Comparison of ENCODE assay signal across 22 cellular contexts in the genomic region with DNA sequence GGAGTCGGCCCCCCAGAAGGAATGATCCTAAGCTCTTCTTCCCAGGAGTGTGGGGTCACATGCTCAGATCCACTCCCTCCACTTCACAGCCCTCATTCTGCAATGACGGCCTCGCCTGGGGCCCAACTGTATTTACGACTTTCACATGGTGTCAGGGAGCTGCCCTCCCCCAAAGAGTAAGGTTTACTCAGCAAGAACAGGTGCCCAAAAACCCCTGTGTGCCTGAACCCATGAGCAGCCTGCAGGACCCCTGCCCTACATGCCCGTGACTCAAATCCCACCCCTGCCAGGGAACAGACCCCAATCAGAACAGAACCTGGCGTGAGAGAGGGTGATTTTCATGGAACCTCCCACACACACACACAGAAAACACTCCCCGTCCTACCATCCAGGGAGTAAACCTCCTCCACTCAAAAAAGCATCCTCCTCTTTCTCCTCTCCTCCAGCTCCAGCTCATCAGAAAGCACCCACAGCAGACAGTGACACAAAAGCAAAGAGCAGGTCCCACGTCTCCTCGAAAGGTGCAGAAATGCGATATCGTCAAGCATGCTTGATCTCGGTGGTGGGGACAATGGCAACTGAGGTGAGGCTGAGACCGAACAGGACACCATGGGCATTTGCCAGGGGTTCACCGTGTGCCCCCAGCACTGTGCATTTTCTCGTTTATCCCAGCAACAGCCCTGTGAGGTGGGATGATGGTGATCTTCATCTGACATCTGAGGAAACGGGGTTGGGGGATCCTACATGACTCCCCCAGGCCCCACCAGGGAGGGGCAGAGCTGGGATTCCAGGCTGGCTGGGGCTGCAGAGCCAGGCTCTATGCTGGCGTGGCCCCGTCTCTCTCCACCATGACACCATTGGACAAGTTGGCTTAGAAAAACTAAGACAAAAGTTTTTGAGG.
"Had no signal": no experiment of that assay in that cellular context is flagged by ENCODE, and none has a peak within 500 bp of the region (broad histone marks: within the 10 kb centered on the region; RNA-seq: fewer than 3 reads in every experiment).

No MANE protein-coding gene starts in this region.

- DNase-seq: activated CD4-positive, alpha-beta T cell treated with anti-CD3 and anti-CD28 coated beads, Interleukin-2, amount 50 U/mL, for 1 hour; activated gamma-delta T cell; activated naive CD4-positive, alpha-beta T cell treated with anti-CD3 and anti-CD28 coated beads, Interleukin-2, amount 50 U/mL, for 16 hours; activated naive CD8-positive, alpha-beta T cell treated with anti-CD3 and anti-CD28 coated beads, Interleukin-2, amount 50 U/mL, for 24 hours; effector memory CD8-positive, alpha-beta T cell; glutamatergic neuron; immature natural killer cell; left lung; midbrain; natural killer cell; sigmoid colon; stimulated activated CD4-positive, alpha-beta T cell treated with anti-CD3 and anti-CD28 coated beads, Interleukin-15, amount 100 ng/mL, for 24 hours; upper lobe of right lung had no signal

- ATAC-seq: activated CD4-positive, CD25-positive, alpha-beta regulatory T cell treated with anti-CD3 and anti-CD28 coated beads, Interleukin-2, amount 50 U/mL, for 24 hours; activated naive CD8-positive, alpha-beta T cell treated with anti-CD3 and anti-CD28 coated beads, Interleukin-2, amount 50 U/mL, for 24 hours; effector memory CD8-positive, alpha-beta T cell; esophagus mucosa; left lung; natural killer cell; SK-N-SH treated with all-trans-retinoic acid at 6 μM for 48 hours; stimulated activated memory B cell treated with anti-CD40 and anti-IgM and Interleukin-4, amounts not matched to agents 10 μg/mL and 1 μg/mL and 100 μg/mL, for 72 hours; upper lobe of right lung had no signal

- H3K4me1 ChIP-seq: left lung, sigmoid colon had no signal

- H3K4me3 ChIP-seq: hepatocyte, left lung, sigmoid colon, smooth muscle cell, thoracic aorta, upper lobe of right lung had no signal

- H2AFZ ChIP-seq: hepatocyte had no signal

- H3K36me3 ChIP-seq: left lung, sigmoid colon, thoracic aorta, upper lobe of right lung had no signal

- H3K27me3 ChIP-seq: hepatocyte, left lung, sigmoid colon, upper lobe of right lung had no signal

- H3K36me3 Mint-ChIP-seq: brain; natural killer cell; stimulated activated memory B cell treated with anti-CD40 and anti-IgM and Interleukin-4, amounts not matched to agents 10 μg/mL and 1 μg/mL and 100 μg/mL, for 72 hours had no signal

- H3K79me2 ChIP-seq: hepatocyte had no signal

- H3K4me3 Mint-ChIP-seq: activated naive CD8-positive, alpha-beta T cell treated with anti-CD3 and anti-CD28 coated beads, Interleukin-2, amount 50 U/mL, for 24 hours; activated T-helper 1 cell treated with anti-CD3 and anti-CD28 coated beads, Interleukin-12 subunit alpha, Interleukin-12 subunit beta, Interleukin-2, Interleukin-4 antibody, amounts not matched to agents 30 ng/mL and 10 ng/mL and 1 ng/mL, durations not matched to agents 14 hours and 24 hours and 36 hours; brain; effector memory CD8-positive, alpha-beta T cell; immature natural killer cell; natural killer cell; stimulated activated memory B cell treated with anti-CD40 and anti-IgM and Interleukin-4, amounts not matched to agents 10 μg/mL and 1 μg/mL and 100 μg/mL, for 72 hours had no signal

- H3K27ac Mint-ChIP-seq: activated naive CD8-positive, alpha-beta T cell treated with anti-CD3 and anti-CD28 coated beads, Interleukin-2, amount 50 U/mL, for 24 hours; activated T-helper 1 cell treated with anti-CD3 and anti-CD28 coated beads, Interleukin-12 subunit alpha, Interleukin-12 subunit beta, Interleukin-2, Interleukin-4 antibody, amounts not matched to agents 30 ng/mL and 10 ng/mL and 1 ng/mL, durations not matched to agents 14 hours and 24 hours and 36 hours; brain; effector memory CD8-positive, alpha-beta T cell; natural killer cell; stimulated activated memory B cell treated with anti-CD40 and anti-IgM and Interleukin-4, amounts not matched to agents 10 μg/mL and 1 μg/mL and 100 μg/mL, for 72 hours had no signal

- H3K4me1 Mint-ChIP-seq: activated naive CD8-positive, alpha-beta T cell treated with anti-CD3 and anti-CD28 coated beads, Interleukin-2, amount 50 U/mL, for 24 hours; immature natural killer cell; natural killer cell; stimulated activated memory B cell treated with anti-CD40 and anti-IgM and Interleukin-4, amounts not matched to agents 10 μg/mL and 1 μg/mL and 100 μg/mL, for 72 hours had no signal

- H3K27ac ChIP-seq: hepatocyte, left lung, sigmoid colon, thoracic aorta, upper lobe of right lung had no signal

- H3K9me3 ChIP-seq: upper lobe of right lung had no signal

- H3K4me2 ChIP-seq: hepatocyte, smooth muscle cell had no signal
